ENCODE assay signal across 10 cellular contexts in genomic region chr2:200467806-200468686, GRCh38. TPM values are rescaled to one million over a fixed set of nuclear protein-coding genes. Genes with fewer than 3 reads are reported as not detected.
A peak's percentile ranks its signal among the peaks of the same experiment; 100 is the strongest.
DNase-seq lines count a peak whose midpoint lies in the region; ATAC-seq, FAIRE-seq and TF ChIP-seq lines count a peak whose summit lies in the region.
"Had no signal": no experiment of that assay in that cellular context is flagged by ENCODE, and none has a peak within 500 bp of the region (broad histone marks: within the 10 kb centered on the region; RNA-seq: fewer than 3 reads in every experiment).

No MANE protein-coding gene starts in this region.

- no peaks in the 10 kb centered on the region for H3K79me2 ChIP-seq in HepG2 (ENCODE audit: insufficient read depth, low read length)

- intact Hi-C loops in HepG2 (cut with micrococcal nuclease; ENCODE audit: unreplicated experiment) = no loop called here
- intact Hi-C loops in right lobe of liver (cut with DNase I) = no loop called here
- intact Hi-C loops in vagina (cut with DNase I) = no loop called here
- intact Hi-C loops in tibial artery (cut with DNase I; ENCODE audit: low total_unique reads) = no loop called here

- DNase-seq in HepG2 (ENCODE audit: low spot score) = no peak
- DNase-seq in right lobe of liver = no peak
- DNase-seq in activated naive CD4-positive, alpha-beta T cell treated with anti-CD3 and anti-CD28 coated beads, Interleukin-2, amount 50 U/mL, for 72 hours (ENCODE audit: low spot score in 2 of 2) = no peak
- peak in 7 of 10 donors; percentile 15 to 66 (median 35) for DNase-seq in naive thymus-derived CD8-positive, alpha-beta T cell
- DNase-seq in vagina (ENCODE audit: extremely low spot score in 2 of 2) = no peak
- DNase-seq in tibial artery = no peak
- no peak for DNase-seq in activated CD4-positive, CD25-positive, alpha-beta regulatory T cell treated with anti-CD3 and anti-CD28 coated beads, Interleukin-2, amount 50 U/mL, for 72 hours
- DNase-seq: brain microvascular endothelial cell had no signal

- peaks cover 24 to 62% (median 44%) of the 10 kb centered on the region in 4 donors for H3K4me1 Mint-ChIP-seq in naive thymus-derived CD8-positive, alpha-beta T cell

- H3K27ac ChIP-seq in HepG2 (ENCODE audit: extremely low read length, insufficient read depth, low read length) (no peak overlapping the region), right lobe of liver (no peak overlapping the region), vagina (peak overlapping the region; percentile 62), tibial artery (no peak overlapping the region)
- H3K27ac ChIP-seq: brain microvascular endothelial cell had no signal

- H3K27ac Mint-ChIP-seq in activated naive CD4-positive, alpha-beta T cell treated with anti-CD3 and anti-CD28 coated beads, Interleukin-2, amount 50 U/mL, for 72 hours = peak overlapping the region; percentile 82 to 92
- H3K27ac Mint-ChIP-seq in naive thymus-derived CD8-positive, alpha-beta T cell = peak overlapping the region; percentile 20 to 95 (median 88)

- H3K4me1 ChIP-seq in HepG2 (ENCODE audit: insufficient read depth, low read length) (no peaks in the 10 kb centered on the region), right lobe of liver (no peaks in the 10 kb centered on the region), vagina (no peaks in the 10 kb centered on the region), tibial artery (no peaks in the 10 kb centered on the region)

- FAIRE-seq in HepG2 (lab: Jason Lieb, UNC) = no peak
- FAIRE-seq: keratinocyte had no signal

- no peak for TF ChIP-seq EP300 in HepG2 (IDR thresholded peaks at IDR 0.05; ENCODE audit: low read depth in 2 of 2, low read length in 2 of 2)
- TF ChIP-seq EP300 in HepG2 (CRISPR knock-in tag; IDR thresholded peaks at IDR 0.05; ENCODE audit: borderline replicate concordance) = no peak

- H3K9ac ChIP-seq in HepG2 (ENCODE audit: insufficient read depth, low read depth, low read length) = no peak overlapping the region

- no peak overlapping the region for H3K4me2 ChIP-seq in HepG2 (ENCODE audit: low read depth, low read length)

- H3K9me3 ChIP-seq in HepG2 (ENCODE audit: low read length) (no peaks in the 10 kb centered on the region), right lobe of liver (no peaks in the 10 kb centered on the region), vagina (no peaks in the 10 kb centered on the region), tibial artery (no peaks in the 10 kb centered on the region)

- in situ Hi-C loops in HepG2 (cut with HindIII; ENCODE audit: extremely low pct_ligation_motif_present, low pct_unique_long_range_greater_than_20kb) = no loop called here

- H3K36me3 ChIP-seq in HepG2 (replicated peaks in 1 of 2; ENCODE audit: control insufficient read depth in 1 of 2, insufficient read depth in 2 of 2, low read length in 2 of 2) (peaks cover 59 to 87% of the 10 kb centered on the region in 2 experiments), right lobe of liver (peaks cover 3 to 63% (median 25%) of the 10 kb centered on the region in 4 donors), vagina (peaks cover 0 to 25% of the 10 kb centered on the region in 2 donors), tibial artery (peaks cover 40 to 64% (median 42%) of the 10 kb centered on the region in 3 donors)

- H3K36me3 Mint-ChIP-seq in activated naive CD4-positive, alpha-beta T cell treated with anti-CD3 and anti-CD28 coated beads, Interleukin-2, amount 50 U/mL, for 72 hours = peaks cover 0 to 12% of the 10 kb centered on the region in 2 donors
- H3K36me3 Mint-ChIP-seq in naive thymus-derived CD8-positive, alpha-beta T cell = peaks cover 0 to under 1% (median 0%) of the 10 kb centered on the region in 3 donors

- no peak for TF ChIP-seq POLR2A in HepG2 (IDR thresholded peaks at IDR 0.05; ENCODE audit: insufficient read depth in 1 of 2, low read depth in 2 of 2, low read length in 2 of 2)
- no peak for TF ChIP-seq POLR2A in right lobe of liver (IDR thresholded peaks at IDR 0.05)
- TF ChIP-seq POLR2A in vagina (IDR thresholded peaks at IDR 0.05) = no peak

- H3K27me3 ChIP-seq in HepG2 (ENCODE audit: control insufficient read depth in 1 of 2, insufficient read depth in 2 of 2, low read length in 2 of 2) (no peaks in the 10 kb centered on the region), right lobe of liver (no peaks in the 10 kb centered on the region), vagina (no peaks in the 10 kb centered on the region), tibial artery (no peaks in the 10 kb centered on the region)
- H3K27me3 ChIP-seq: brain microvascular endothelial cell had no signal

- H3K9me3 Mint-ChIP-seq in activated naive CD4-positive, alpha-beta T cell treated with anti-CD3 and anti-CD28 coated beads, Interleukin-2, amount 50 U/mL, for 72 hours = no peaks in the 10 kb centered on the region
- no peaks in the 10 kb centered on the region for H3K9me3 Mint-ChIP-seq in naive thymus-derived CD8-positive, alpha-beta T cell

- CTCF ChIA-PET in HepG2 (lab: Yijun Ruan, JAX; ENCODE audit: low intra/inter-chr PET ratio, low total read pairs) = no interaction called here

- TSS peak; percentile 4 for BruUV-seq in HepG2 (replicated peaks; lab: Mats Ljungman, UMichigan)

- no peaks in the 10 kb centered on the region for H3K27me3 Mint-ChIP-seq in naive thymus-derived CD8-positive, alpha-beta T cell

- 98% methylated on average over 8 of the region's 8 CpGs for WGBS in HepG2 (ENCODE audit: low lambda C conversion rate)
- WGBS in right lobe of liver (ENCODE audit: insufficient coverage, low coverage, low lambda C conversion rate, missing lambda C conversion rate) = 76% methylated on average over 4 of the region's 8 CpGs

- TF ChIP-seq CTCF in HepG2 (CRISPR knock-in tag; IDR thresholded peaks at IDR 0.05) = no peak
- no peak for TF ChIP-seq CTCF in right lobe of liver (IDR thresholded peaks at IDR 0.05)
- no peak for TF ChIP-seq CTCF in vagina (IDR thresholded peaks at IDR 0.05)
- TF ChIP-seq CTCF in tibial artery (IDR thresholded peaks at IDR 0.05) = no peak

- H4K20me1 ChIP-seq in HepG2 (ENCODE audit: insufficient read depth, low read length) = 0 out of 2 replicates have a peak, but pooled peaks cover 3% of the 10 kb centered on the region

- no peak overlapping the region for H2AFZ ChIP-seq in HepG2 (ENCODE audit: low read length)

- ATAC-seq in HepG2 (no peak), right lobe of liver (no peak), HG03439 (IDR thresholded peaks at IDR 0.05; ENCODE audit: unreplicated experiment) (no peak)
- no peak for ATAC-seq in activated naive CD4-positive, alpha-beta T cell treated with anti-CD3 and anti-CD28 coated beads, Interleukin-2, amount 50 U/mL, for 72 hours
- peak; percentile 39 to 66 for ATAC-seq in naive thymus-derived CD8-positive, alpha-beta T cell

- no peak overlapping the region for H3K4me3 ChIP-seq in HepG2 (replicated peaks in 1 of 3; ENCODE audit: insufficient read depth in 1 of 3, low read depth in 2 of 3, low read length in 3 of 3)
- H3K4me3 ChIP-seq in right lobe of liver = no peak overlapping the region
- H3K4me3 ChIP-seq in vagina = no peak overlapping the region
- H3K4me3 ChIP-seq in tibial artery = no peak overlapping the region

- no peak for TF ChIP-seq RAD21 in HepG2 (CRISPR knock-in tag; IDR thresholded peaks at IDR 0.05)

- POLR2A ChIA-PET in HepG2 (lab: Yijun Ruan, JAX) = no interaction called here
- POLR2A ChIA-PET in naive thymus-derived CD8-positive, alpha-beta T cell (lab: Charles Lee) = interaction anchor here (0.6 to 1.4 kb wide), 4 partner anchors 10 to 93 kb away, joined by 3 to 4 read pairs (median 3); no protein-coding TSS in a partner anchor

- H3K4me3 Mint-ChIP-seq in naive thymus-derived CD8-positive, alpha-beta T cell = peak overlapping the region in 9 of 10 donors; percentile 11 to 86 (median 60)

RNA-seq across cellular contexts. Expression of gene KCTD18, which starts 41.8 kb away (rescaled TPM):
- total RNA-seq in HepG2 (2016; rRNA removed; fragmentation: Illumina TruSeq; extraction: Trizol) = 7.0 and 7.1 TPM in 2 replicates
- 1.9 and 2.4 TPM in 2 replicates for total RNA-seq in HepG2 (2016; cell fraction: cytosol; rRNA removed; fragmentation: Illumina TruSeq; extraction: Trizol; ENCODE audit: low read depth)
- 6.3 and 7.3 TPM in 2 replicates for total RNA-seq in HepG2 (2016; cell fraction: insoluble cytoplasmic fraction; rRNA removed; fragmentation: Illumina TruSeq; extraction: Trizol)
- 7.3 and 8.3 TPM in 2 replicates for total RNA-seq in HepG2 (2016; cell fraction: membrane; rRNA removed; fragmentation: Illumina TruSeq; extraction: Trizol)
- total RNA-seq in HepG2 (2016; cell fraction: nucleus; rRNA removed; fragmentation: Illumina TruSeq; extraction: Trizol) = 3.6 and 4.2 TPM in 2 replicates
- polyA plus RNA-seq in HepG2 (2011; rRNA removed) = 2.2 and 2.5 TPM in 2 replicates
- 1.6 and 2.3 TPM in 2 replicates for polyA plus RNA-seq in HepG2 (2011; cell fraction: cytosol; rRNA removed)
- 3.2 and 4.3 TPM in 2 replicates for polyA plus RNA-seq in HepG2 (2011; cell fraction: nucleus; rRNA removed)
- polyA plus RNA-seq in HepG2 (2012) = 2.8 and 4.9 TPM in 2 replicates
- 2.4 and 3.1 TPM in 2 replicates for polyA plus RNA-seq in HepG2 (2016; cell fraction: cytosol; fragmentation: Illumina TruSeq; extraction: Trizol; ENCODE audit: low read depth)
- 5.9 and 8.3 TPM in 2 replicates for polyA plus RNA-seq in HepG2 (2016; cell fraction: insoluble cytoplasmic fraction; fragmentation: Illumina TruSeq; extraction: Trizol; ENCODE audit: low read depth)
- 5.6 TPM in 2 replicates for polyA plus RNA-seq in HepG2 (2016; cell fraction: membrane; fragmentation: Illumina TruSeq; extraction: Trizol; ENCODE audit: low read depth)
- polyA plus RNA-seq in HepG2 (2016; cell fraction: nucleus; fragmentation: Illumina TruSeq; extraction: Trizol; ENCODE audit: insufficient read depth, low read depth) = 5.0 and 6.2 TPM in 2 replicates
- 0.42 and 0.86 TPM in 2 replicates for polyA minus RNA-seq in HepG2 (2011; rRNA and poly(A)+ RNA removed; ENCODE audit: low replicate concordance)
- 2.0 and 2.1 TPM in 2 replicates for polyA minus RNA-seq in HepG2 (2011; cell fraction: cytosol; rRNA and poly(A)+ RNA removed)
- polyA minus RNA-seq in HepG2 (2011; cell fraction: nucleus; rRNA and poly(A)+ RNA removed) = 4.0 and 4.1 TPM in 2 replicates
- 10 to 100 TPM in 1 of 6 experiments, 1 to 10 TPM in 5; 6.2 to 16.7 (median 7.3) TPM for total RNA-seq in right lobe of liver
- total RNA-seq in activated naive CD4-positive, alpha-beta T cell treated with anti-CD3 and anti-CD28 coated beads, Interleukin-2, amount 50 U/mL, for 72 hours = 10 to 100 TPM in 1 of 2 donors, 1 to 10 TPM in 1; 4.4 to 15.3 TPM
- total RNA-seq in naive thymus-derived CD8-positive, alpha-beta T cell = 10 to 100 TPM; 19.1 to 19.6 TPM
- 10 to 100 TPM; 12.6 to 16.5 (median 14.0) TPM for polyA plus RNA-seq in naive thymus-derived CD8-positive, alpha-beta T cell
- total RNA-seq in vagina = 16.9 TPM

RNA-seq across cellular contexts. Expression of gene SGO2, which starts 58.0 kb away (rescaled TPM):
- total RNA-seq in HepG2 (2016; rRNA removed; fragmentation: Illumina TruSeq; extraction: Trizol) (16.2 and 32.2 TPM in 2 replicates), right lobe of liver (1 to 10 TPM in 2 of 6 experiments, under 1 TPM in 4; 0.37 to 1.8 (median 0.92) TPM), vagina (1.7 TPM)
- total RNA-seq in HepG2 (2016; cell fraction: cytosol; rRNA removed; fragmentation: Illumina TruSeq; extraction: Trizol; ENCODE audit: low read depth) = 1.1 and 1.4 TPM in 2 replicates
- 16.1 and 31.3 TPM in 2 replicates for total RNA-seq in HepG2 (2016; cell fraction: insoluble cytoplasmic fraction; rRNA removed; fragmentation: Illumina TruSeq; extraction: Trizol)
- 4.3 and 5.1 TPM in 2 replicates for total RNA-seq in HepG2 (2016; cell fraction: membrane; rRNA removed; fragmentation: Illumina TruSeq; extraction: Trizol)
- total RNA-seq in HepG2 (2016; cell fraction: nucleus; rRNA removed; fragmentation: Illumina TruSeq; extraction: Trizol) = 26.7 and 28.5 TPM in 2 replicates
- 1.9 and 5.1 TPM in 2 replicates for polyA plus RNA-seq in HepG2 (2011; rRNA removed)
- polyA plus RNA-seq in HepG2 (2011; cell fraction: cytosol; rRNA removed) = 1.2 and 1.3 TPM in 2 replicates
- 2.6 and 2.7 TPM in 2 replicates for polyA plus RNA-seq in HepG2 (2011; cell fraction: nucleus; rRNA removed)
- polyA plus RNA-seq in HepG2 (2012) = 3.4 and 6.3 TPM in 2 replicates
- 0.41 and 0.43 TPM in 2 replicates for polyA plus RNA-seq in HepG2 (2016; cell fraction: cytosol; fragmentation: Illumina TruSeq; extraction: Trizol; ENCODE audit: low read depth)
- 25.2 and 26.5 TPM in 2 replicates for polyA plus RNA-seq in HepG2 (2016; cell fraction: insoluble cytoplasmic fraction; fragmentation: Illumina TruSeq; extraction: Trizol; ENCODE audit: low read depth)
- 1.2 TPM in 2 replicates for polyA plus RNA-seq in HepG2 (2016; cell fraction: membrane; fragmentation: Illumina TruSeq; extraction: Trizol; ENCODE audit: low read depth)
- 17.4 and 17.5 TPM in 2 replicates for polyA plus RNA-seq in HepG2 (2016; cell fraction: nucleus; fragmentation: Illumina TruSeq; extraction: Trizol; ENCODE audit: insufficient read depth, low read depth)
- polyA minus RNA-seq in HepG2 (2011; rRNA and poly(A)+ RNA removed; ENCODE audit: low replicate concordance) = 0.84 and 3.3 TPM in 2 replicates
- polyA minus RNA-seq in HepG2 (2011; cell fraction: cytosol; rRNA and poly(A)+ RNA removed) = 4.9 and 5.4 TPM in 2 replicates
- 26.2 and 43.8 TPM in 2 replicates for polyA minus RNA-seq in HepG2 (2011; cell fraction: nucleus; rRNA and poly(A)+ RNA removed)
- total RNA-seq in activated naive CD4-positive, alpha-beta T cell treated with anti-CD3 and anti-CD28 coated beads, Interleukin-2, amount 50 U/mL, for 72 hours = 10 to 100 TPM; 50.2 to 58.2 TPM
- total RNA-seq in naive thymus-derived CD8-positive, alpha-beta T cell = 1 to 10 TPM; 3.4 to 4.9 TPM
- 1 to 10 TPM in 2 of 3 donors, under 1 TPM in 1; 0.66 to 2.4 (median 2.4) TPM for polyA plus RNA-seq in naive thymus-derived CD8-positive, alpha-beta T cell

Comparison
In these comparisons a context has a peak if more than half of its experiments do, and no peak if none do; other contexts are left out.
1. ATAC-seq: peak in naive thymus-derived CD8-positive, alpha-beta T cell (2 of 2); none in HepG2 (single experiment), right lobe of liver (0 of 4), activated naive CD4-positive, alpha-beta T cell treated with anti-CD3 and anti-CD28 coated beads, Interleukin-2, amount 50 U/mL, for 72 hours (0 of 2) and HG03439 (single experiment).
2. DNase-seq: peak in naive thymus-derived CD8-positive, alpha-beta T cell (7 of 10); none in HepG2 (single experiment), right lobe of liver (0 of 3), activated naive CD4-positive, alpha-beta T cell treated with anti-CD3 and anti-CD28 coated beads, Interleukin-2, amount 50 U/mL, for 72 hours (0 of 2), vagina (0 of 2), tibial artery (0 of 2) and activated CD4-positive, CD25-positive, alpha-beta regulatory T cell treated with anti-CD3 and anti-CD28 coated beads, Interleukin-2, amount 50 U/mL, for 72 hours (single experiment).